In the genomic region with DNA sequence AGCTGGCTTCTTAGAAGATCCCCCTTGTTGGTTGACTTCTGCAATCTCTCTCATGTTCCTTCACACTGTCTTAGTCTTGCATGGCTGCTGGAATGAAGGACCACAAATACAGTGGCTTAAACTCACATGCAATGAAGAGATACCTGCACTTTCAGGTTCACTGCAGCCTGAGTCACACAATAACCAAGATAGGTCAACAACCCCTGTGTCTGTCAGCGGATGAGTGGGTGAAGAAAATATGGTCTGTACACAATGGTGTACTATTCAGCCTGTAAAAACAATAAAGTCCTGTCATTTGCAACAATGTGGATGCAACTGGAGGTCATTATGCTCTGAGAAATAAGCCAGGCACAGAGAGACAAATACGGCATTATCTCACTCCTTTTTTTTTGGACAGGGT, we compare ENCODE assay signal across 16 cellular contexts.
DNase-seq lines count a peak whose midpoint lies in the region; ATAC-seq lines count a peak whose summit lies in the region.
"Had no signal": no experiment of that assay in that cellular context is flagged by ENCODE, and none has a peak within 500 bp of the region (broad histone marks: within the 10 kb centered on the region; RNA-seq: fewer than 3 reads in every experiment).

No MANE protein-coding gene starts in this region.

- H3K9me3 Mint-ChIP-seq in activated naive CD4-positive, alpha-beta T cell treated with anti-CD3 and anti-CD28 coated beads, Interleukin-2, amount 10 ng/mL, durations not matched to agents 7 days and 5 days = no peaks in the 10 kb centered on the region
- H3K9me3 Mint-ChIP-seq in activated CD4-positive, alpha-beta memory T cell treated with anti-CD3 and anti-CD28 coated beads for 36 hours = no peaks in the 10 kb centered on the region
- no peaks in the 10 kb centered on the region for H3K9me3 Mint-ChIP-seq in activated naive CD8-positive, alpha-beta T cell treated with anti-CD3 and anti-CD28 coated beads, Interleukin-2, amount 50 U/mL, for 24 hours
- H3K9me3 Mint-ChIP-seq: CD4-positive, alpha-beta memory T cell had no signal

- POLR2A ChIA-PET in activated CD4-positive, alpha-beta memory T cell treated with anti-CD3 and anti-CD28 coated beads for 36 hours (lab: Charles Lee) = no interaction called here

- peaks cover 77% of the 10 kb centered on the region for H3K4me1 Mint-ChIP-seq in activated naive CD4-positive, alpha-beta T cell treated with anti-CD3 and anti-CD28 coated beads, Interleukin-2, amount 10 ng/mL, durations not matched to agents 7 days and 5 days
- H3K4me1 Mint-ChIP-seq in activated CD4-positive, alpha-beta memory T cell treated with anti-CD3 and anti-CD28 coated beads for 36 hours (ENCODE audit: low read depth) = peaks cover 65% of the 10 kb centered on the region
- peaks cover 67% of the 10 kb centered on the region for H3K4me1 Mint-ChIP-seq in activated naive CD8-positive, alpha-beta T cell treated with anti-CD3 and anti-CD28 coated beads, Interleukin-2, amount 50 U/mL, for 24 hours

- peak overlapping the region; percentile 52 for H3K27ac Mint-ChIP-seq in activated naive CD4-positive, alpha-beta T cell treated with anti-CD3 and anti-CD28 coated beads, Interleukin-2, amount 10 ng/mL, durations not matched to agents 7 days and 5 days
- H3K27ac Mint-ChIP-seq in activated CD4-positive, alpha-beta memory T cell treated with anti-CD3 and anti-CD28 coated beads for 36 hours = peak overlapping the region; percentile 40
- peak overlapping the region; percentile 54 for H3K27ac Mint-ChIP-seq in activated naive CD8-positive, alpha-beta T cell treated with anti-CD3 and anti-CD28 coated beads, Interleukin-2, amount 50 U/mL, for 24 hours
- H3K27ac Mint-ChIP-seq: B cell had no signal

- ATAC-seq in activated naive CD8-positive, alpha-beta T cell treated with anti-CD3 and anti-CD28 coated beads, Interleukin-2, amount 50 U/mL, for 24 hours = peak; percentile 68
- ATAC-seq in HG02970 (IDR thresholded peaks at IDR 0.05; ENCODE audit: low FRiP score, unreplicated experiment) = no peak

- CTCF ChIA-PET in activated naive CD4-positive, alpha-beta T cell treated with anti-CD3 and anti-CD28 coated beads, Interleukin-2, amount 10 ng/mL, durations not matched to agents 7 days and 5 days (lab: Charles Lee) = no interaction called here
- CTCF ChIA-PET in activated CD4-positive, alpha-beta memory T cell treated with anti-CD3 and anti-CD28 coated beads for 36 hours (lab: Charles Lee) = no interaction called here

- H3K4me3 Mint-ChIP-seq in activated naive CD4-positive, alpha-beta T cell treated with anti-CD3 and anti-CD28 coated beads, Interleukin-2, amount 10 ng/mL, durations not matched to agents 7 days and 5 days = no peak overlapping the region
- no peak overlapping the region for H3K4me3 Mint-ChIP-seq in activated CD4-positive, alpha-beta memory T cell treated with anti-CD3 and anti-CD28 coated beads for 36 hours
- no peak overlapping the region for H3K4me3 Mint-ChIP-seq in activated naive CD8-positive, alpha-beta T cell treated with anti-CD3 and anti-CD28 coated beads, Interleukin-2, amount 50 U/mL, for 24 hours
- H3K4me3 Mint-ChIP-seq: B cell had no signal

- intact Hi-C loops in activated CD4-positive, alpha-beta memory T cell treated with anti-CD3 and anti-CD28 coated beads for 36 hours (cut with micrococcal nuclease) = no loop called here

- H3K27me3 Mint-ChIP-seq in activated naive CD4-positive, alpha-beta T cell treated with anti-CD3 and anti-CD28 coated beads, Interleukin-2, amount 10 ng/mL, durations not matched to agents 7 days and 5 days = no peaks in the 10 kb centered on the region
- no peaks in the 10 kb centered on the region for H3K27me3 Mint-ChIP-seq in activated CD4-positive, alpha-beta memory T cell treated with anti-CD3 and anti-CD28 coated beads for 36 hours
- H3K27me3 Mint-ChIP-seq in activated naive CD8-positive, alpha-beta T cell treated with anti-CD3 and anti-CD28 coated beads, Interleukin-2, amount 50 U/mL, for 24 hours = no peaks in the 10 kb centered on the region
- H3K27me3 Mint-ChIP-seq: B cell; CD4-positive, alpha-beta memory T cell had no signal

- H3K36me3 Mint-ChIP-seq in activated naive CD4-positive, alpha-beta T cell treated with anti-CD3 and anti-CD28 coated beads, Interleukin-2, amount 10 ng/mL, durations not matched to agents 7 days and 5 days = peaks cover 49% of the 10 kb centered on the region
- peaks cover 34% of the 10 kb centered on the region for H3K36me3 Mint-ChIP-seq in activated CD4-positive, alpha-beta memory T cell treated with anti-CD3 and anti-CD28 coated beads for 36 hours
- H3K36me3 Mint-ChIP-seq in activated naive CD8-positive, alpha-beta T cell treated with anti-CD3 and anti-CD28 coated beads, Interleukin-2, amount 50 U/mL, for 24 hours (ENCODE audit: low read depth) = peaks cover 21% of the 10 kb centered on the region

- DNase-seq in activated naive CD4-positive, alpha-beta T cell treated with anti-CD3 and anti-CD28 coated beads, Interleukin-2, amount 10 ng/mL, durations not matched to agents 7 days and 5 days = no peak
- no peak for DNase-seq in activated naive CD4-positive, alpha-beta T cell treated with anti-CD3 and anti-CD28 coated beads, Interleukin-2, amount 50 U/mL, for 16 hours
- no peak for DNase-seq in activated CD4-positive, alpha-beta memory T cell treated with anti-CD3 and anti-CD28 coated beads for 36 hours
- no peak for DNase-seq in activated naive CD8-positive, alpha-beta T cell treated with anti-CD3 and anti-CD28 coated beads, Interleukin-2, amount 50 U/mL, for 24 hours
- DNase-seq in renal cortical epithelial cell (ENCODE audit: low read depth) (peak; percentile 60), NCI-H2107 treated with DMSO at 0.1 percent for 48 hours (lab: John Stamatoyannopoulos, UW; ENCODE audit: unreplicated experiment) (no peak)
- DNase-seq: CD4-positive, alpha-beta memory T cell; GF-D8; MG63; NCI-H1092 treated with DMSO at 0.1 percent for 48 hours; NCI-H187; NCI-H446 treated with DMSO at 0.1 percent for 48 hours; NCI-H748 treated with DMSO at 0.1 percent for 48 hours; PC-9 had no signal
